Comparison of ENCODE assay signal across 21 cellular contexts in genomic region chr1:217965156-217965786, GRCh38.
"Had no signal": no experiment of that assay in that cellular context is flagged by ENCODE, and none has a peak within 500 bp of the region (broad histone marks: within the 10 kb centered on the region; RNA-seq: fewer than 3 reads in every experiment).

No MANE protein-coding gene starts in this region.

- H3K36me3 ChIP-seq: esophagus squamous epithelium, prostate gland, stomach had no signal

- FAIRE-seq: small intestine, TTC549 had no signal

- H3K9me3 ChIP-seq: prostate gland, testis had no signal

- H3K27me3 ChIP-seq: esophagus squamous epithelium, stomach, testis had no signal

- H3K4me1 ChIP-seq: esophagus squamous epithelium, prostate gland, stomach, testis had no signal

- H3K4me3 ChIP-seq: coronary artery, esophagus squamous epithelium, prostate gland, stomach, testis had no signal

- DNase-seq: activated CD4-positive, alpha-beta T cell treated with anti-CD3 and anti-CD28 coated beads, Interleukin-2, amount 10 ng/mL, durations not matched to agents 24 days and 14 days; activated CD4-positive, CD25-positive, alpha-beta regulatory T cell; activated CD8-positive, alpha-beta memory T cell treated with anti-CD3 and anti-CD28 coated beads, Interleukin-2, amount 50 U/mL, for 48 hours; activated naive CD8-positive, alpha-beta T cell treated with anti-CD3 and anti-CD28 coated beads for 36 hours; amygdala; central memory CD4-positive, alpha-beta T cell; esophagus squamous epithelium; glutamatergic neuron; hypothalamus; kidney glomerular epithelial cell; mesendoderm; nephron progenitor cell; right cardiac atrium; small intestine; stimulated activated CD4-positive, alpha-beta T cell treated with anti-CD3 and anti-CD28 coated beads, Interleukin-4, amount 100 ng/mL, for 4 hours; stimulated activated CD8-positive, alpha-beta memory T cell treated with anti-CD3 and anti-CD28 coated beads, Interleukin-4, amount 100 ng/mL, for 48 hours; stomach; testis had no signal

- H3K27ac ChIP-seq: coronary artery, esophagus squamous epithelium, prostate gland, stomach, testis had no signal
